Comparison of ENCODE assay signal across 17 cellular contexts in the genomic region with DNA sequence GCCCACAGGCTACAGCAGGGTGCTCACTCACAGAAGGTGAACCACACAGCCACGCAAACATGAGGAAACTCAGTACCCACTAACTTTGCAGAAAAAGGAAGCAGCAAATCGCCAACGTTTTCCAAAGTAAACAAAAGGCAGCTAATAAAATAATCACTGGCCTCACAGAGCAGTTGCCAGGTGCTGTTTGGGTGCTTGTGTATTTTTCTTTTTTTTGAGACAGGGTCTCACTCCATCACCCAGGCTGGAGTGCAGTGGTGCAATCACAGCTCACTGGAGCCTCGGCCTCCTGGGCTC. TPM values are rescaled to one million over a fixed set of nuclear protein-coding genes. Genes with fewer than 3 reads are reported as not detected.
A peak's percentile ranks its signal among the peaks of the same experiment; 100 is the strongest.
DNase-seq lines count a peak whose midpoint lies in the region; ATAC-seq and TF ChIP-seq lines count a peak whose summit lies in the region.
"Had no signal": no experiment of that assay in that cellular context is flagged by ENCODE, and none has a peak within 500 bp of the region (broad histone marks: within the 10 kb centered on the region; RNA-seq: fewer than 3 reads in every experiment).

No MANE protein-coding gene starts in this region.

- no peak overlapping the region for H3K4me2 ChIP-seq in PC-3 (ENCODE audit: low read length)
- H3K4me2 ChIP-seq: GM23338 had no signal

- POLR2A ChIA-PET in PC-3 (lab: Charles Lee; ENCODE audit: unreplicated experiment) (interaction anchor here (1.0 kb wide), 1 partner anchor 33 kb away, joined by 6 read pairs; no protein-coding TSS in a partner anchor), GM10248 (lab: Yijun Ruan, JAX) (no interaction called here)

- H3K4me1 ChIP-seq in PC-3 (ENCODE audit: insufficient read depth, low read length), result peaks cover 12% of the 10 kb centered on the region

- H3K4me3 Mint-ChIP-seq in neural crest cell, result peak overlapping the region; percentile 57
- H3K4me3 Mint-ChIP-seq: GM23338 had no signal

- H3K9ac ChIP-seq in PC-3 (ENCODE audit: low read length), result no peak overlapping the region

- H3K27ac ChIP-seq in C4-2B (peak overlapping the region; percentile 90), PC-3 (ENCODE audit: low read length) (no peak overlapping the region)

- no peak overlapping the region for H3K4me3 ChIP-seq in PC-3 (ENCODE audit: low read length)
- H3K4me3 ChIP-seq: GM12878, GM23338 had no signal

- H2AFZ ChIP-seq in PC-3 (ENCODE audit: low read length), result no peak overlapping the region
- H2AFZ ChIP-seq: GM23338 had no signal

- no peaks in the 10 kb centered on the region for H3K27me3 ChIP-seq in PC-3 (ENCODE audit: low read length)
- H3K27me3 ChIP-seq: BE2C had no signal

- peaks cover 8% of the 10 kb centered on the region for H3K4me1 Mint-ChIP-seq in neural crest cell

- no peaks in the 10 kb centered on the region for H4K20me1 ChIP-seq in PC-3 (ENCODE audit: low read length)

- no peaks in the 10 kb centered on the region for H3K9me2 ChIP-seq in PC-3 (replicated peaks; ENCODE audit: low read length)

- no peaks in the 10 kb centered on the region for H3F3A ChIP-seq in PC-3 (ENCODE audit: low read length, unreplicated experiment)

- H3K36me3 Mint-ChIP-seq in neural crest cell (ENCODE audit: low read depth), result peaks cover 2% of the 10 kb centered on the region

- no peaks in the 10 kb centered on the region for H3K27me3 Mint-ChIP-seq in neural crest cell (ENCODE audit: low read depth)
- H3K27me3 Mint-ChIP-seq: CD4-positive, alpha-beta memory T cell had no signal

- no peak for DNase-seq in PC-3
- no peak for DNase-seq in left lobe of liver (ENCODE audit: low spot score)
- no peak for DNase-seq in neural crest cell (ENCODE audit: low read depth, low spot score)
- no peak for DNase-seq in GM10248 (ENCODE audit: extremely low spot score)
- DNase-seq in stimulated activated CD4-positive, alpha-beta T cell treated with anti-CD3 and anti-CD28 coated beads, Interleukin-4, amount 100 ng/mL, for 4 hours, result no peak
- DNase-seq: ACHN, BE2C, C1 segment of cervical spinal cord, DMS153, DMS79, GDM1, HCEC 1CT had no signal

- peaks cover 7% of the 10 kb centered on the region for H3K36me3 ChIP-seq in PC-3 (ENCODE audit: low read depth, low read length)

- intact Hi-C loops in PC-3 (cut with micrococcal nuclease), result no loop called here

- no peaks in the 10 kb centered on the region for H3K9me3 ChIP-seq in PC-3 (ENCODE audit: low read length)
- H3K9me3 ChIP-seq: BE2C had no signal

- TF ChIP-seq CTCF in C4-2B (conservative IDR thresholded peaks at IDR 0.05) (no peak), PC-3 (conservative IDR thresholded peaks at IDR 0.05; ENCODE audit: low read depth, low read length) (no peak), neural crest cell (conservative IDR thresholded peaks at IDR 0.05) (no peak), GM10248 (IDR thresholded peaks at IDR 0.05; ENCODE audit: control extremely low read depth, extremely low read depth, low read depth, missing control alignments) (no peak)

- no peaks in the 10 kb centered on the region for H3K9me3 Mint-ChIP-seq in neural crest cell
- H3K9me3 Mint-ChIP-seq: CD4-positive, alpha-beta memory T cell; GM23338 had no signal

- CTCF ChIA-PET in PC-3 (lab: Charles Lee) (no interaction called here), GM10248 (lab: Yijun Ruan, JAX) (interaction anchor here (0.7 to 2.2 kb wide), 4 partner anchors 13 to 33 kb away, joined by 3 to 7 read pairs (median 4); partner anchors contain the start of gene DNLZ)

- H3K79me2 ChIP-seq in PC-3 (ENCODE audit: low read length), result peaks cover 23% of the 10 kb centered on the region

- BruUV-seq in PC-3 (replicated peaks; lab: Mats Ljungman, UMichigan), result no TSS peak

- ATAC-seq in PC-3, result peak; percentile 6; the same call in 1 of the 2 replicates
- ATAC-seq in left lobe of liver, result peak; percentile 30
- ATAC-seq in GM19328 (IDR thresholded peaks at IDR 0.05; ENCODE audit: unreplicated experiment), result no peak
- ATAC-seq: GM12878, GM23338 had no signal

- no peak overlapping the region for H3K27ac Mint-ChIP-seq in neural crest cell (ENCODE audit: unreplicated experiment)
- H3K27ac Mint-ChIP-seq: GM23338 had no signal

RNA-seq across cellular contexts. Expression of gene SNAPC4, which starts 3.8 kb away (rescaled TPM):
- 7.5 and 7.8 TPM in 2 replicates for total RNA-seq in PC-3 (2014; rRNA removed)
- total RNA-seq in left lobe of liver, result 7.2 TPM
- 18.2 and 19.0 TPM in 2 replicates for total RNA-seq in neural crest cell

RNA-seq across cellular contexts. Expression of gene ENTR1, which starts 14.2 kb away (rescaled TPM):
- total RNA-seq in PC-3 (2014; rRNA removed) (32.3 and 38.3 TPM in 2 replicates), left lobe of liver (39.5 TPM), neural crest cell (84.1 and 89.3 TPM in 2 replicates)

RNA-seq across cellular contexts. Expression of gene PMPCA, which starts 14.3 kb away (rescaled TPM):
- 44.3 and 54.9 TPM in 2 replicates for total RNA-seq in PC-3 (2014; rRNA removed)
- total RNA-seq in left lobe of liver, result 59.3 TPM
- total RNA-seq in neural crest cell, result 82.1 and 86.6 TPM in 2 replicates

RNA-seq across cellular contexts. Expression of gene CARD9, which starts 22.7 kb away (rescaled TPM):
- total RNA-seq in PC-3 (2014; rRNA removed) (0.52 and 1.1 TPM in 2 replicates), left lobe of liver (2.1 TPM), neural crest cell (1.3 and 1.4 TPM in 2 replicates)

RNA-seq across cellular contexts. Expression of gene DNLZ, which starts 32.6 kb away (rescaled TPM):
- total RNA-seq in PC-3 (2014; rRNA removed), result 51.4 and 64.9 TPM in 2 replicates
- total RNA-seq in left lobe of liver, result 13.8 TPM
- 21.3 and 21.7 TPM in 2 replicates for total RNA-seq in neural crest cell
